21 cellular contexts compared by ENCODE assay signal in genomic region chr11:16335236-16335962, GRCh38. TPM values are rescaled to one million over a fixed set of nuclear protein-coding genes. Genes with fewer than 3 reads are reported as not detected.
DNase-seq lines count a peak whose midpoint lies in the region; ATAC-seq and TF ChIP-seq lines count a peak whose summit lies in the region.
"Had no signal": no experiment of that assay in that cellular context is flagged by ENCODE, and none has a peak within 500 bp of the region (broad histone marks: within the 10 kb centered on the region; RNA-seq: fewer than 3 reads in every experiment).

No MANE protein-coding gene starts in this region.

- TF ChIP-seq POLR2A in transverse colon (IDR thresholded peaks at IDR 0.05) = no peak

- H4K8ac ChIP-seq in mesendoderm (ENCODE audit: low read depth, low read length) = no peak overlapping the region

- intact Hi-C loops in transverse colon (cut with DNase I; ENCODE audit: low total_unique reads) = no loop called here
- intact Hi-C loops in upper lobe of right lung (cut with DNase I) = no loop called here

- DNase-seq in DMS53 (lab: John Stamatoyannopoulos, UW) (peak; percentile 10), DMS53 treated with DMSO at 0.1 percent for 48 hours (lab: John Stamatoyannopoulos, UW; ENCODE audit: unreplicated experiment) (no peak), hepatocyte (ENCODE audit: low spot score) (peak; percentile 38), mesothelial cell of epicardium (ENCODE audit: low spot score in 2 of 2, unreplicated experiment in 2 of 2) (no peak), transverse colon (no peak), upper lobe of right lung (no peak), mesendoderm (no peak)
- no peak for DNase-seq in activated naive CD4-positive, alpha-beta T cell treated with Interleukin-2 at 50 U/mL for 16 hours
- DNase-seq: DMS 273 treated with DMSO at 0.1 percent for 48 hours; GDM1; GOT3; NCI-H1105 treated with DMSO at 0.1 percent for 48 hours; NCI-H1694; NCI-H2081 treated with DMSO at 0.1 percent for 48 hours; NCI-H446 treated with DMSO at 0.1 percent for 48 hours; NCI-H748 treated with DMSO at 0.1 percent for 48 hours; NK-92 treated with Interleukin-12 subunit alpha and Interleukin-12 subunit beta, amount 100 ng/mL, for 24 hours; SHP77 had no signal

- H3K9me3 ChIP-seq in hepatocyte (ENCODE audit: low read depth) = no peaks in the 10 kb centered on the region
- no peaks in the 10 kb centered on the region for H3K9me3 ChIP-seq in transverse colon
- no peaks in the 10 kb centered on the region for H3K9me3 ChIP-seq in upper lobe of right lung

- no peak overlapping the region for H3K9ac ChIP-seq in mesendoderm (ENCODE audit: low read length)

- no peak for ATAC-seq in upper lobe of right lung
- ATAC-seq: HCT116 had no signal

- H3K27ac ChIP-seq in hepatocyte (peak overlapping the region; percentile 79), transverse colon (peak overlapping the region; percentile 57 to 70 (median 60)), upper lobe of right lung (no peak overlapping the region), mesendoderm (ENCODE audit: low read depth, low read length) (no peak overlapping the region)
- H3K27ac ChIP-seq: 22Rv1 had no signal

- H4K5ac ChIP-seq in mesendoderm (ENCODE audit: low read length) = no peak overlapping the region

- H3K4me1 ChIP-seq in hepatocyte (ENCODE audit: insufficient read depth) (peaks cover 12% of the 10 kb centered on the region), transverse colon (peaks cover 0 to 30% (median 14%) of the 10 kb centered on the region in 4 donors), upper lobe of right lung (no peaks in the 10 kb centered on the region), mesendoderm (ENCODE audit: control insufficient read depth, low read depth, low read length) (no peaks in the 10 kb centered on the region)

- H3K4me3 ChIP-seq in hepatocyte (no peak overlapping the region), transverse colon (no peak overlapping the region), upper lobe of right lung (no peak overlapping the region), mesendoderm (ENCODE audit: low read length) (no peak overlapping the region)

- H3K36me3 Mint-ChIP-seq in mesothelial cell of epicardium = peaks cover 2% of the 10 kb centered on the region
- H3K36me3 Mint-ChIP-seq: CD14-positive monocyte had no signal

- no peak overlapping the region for H3K18ac ChIP-seq in mesendoderm (ENCODE audit: low read length)

- H2AFZ ChIP-seq in hepatocyte = no peak overlapping the region

- H4K20me1 ChIP-seq in hepatocyte (ENCODE audit: insufficient read depth, poor library complexity, severe bottlenecking) = no peaks in the 10 kb centered on the region

- H3K79me2 ChIP-seq in hepatocyte (peaks cover 14% of the 10 kb centered on the region), mesendoderm (ENCODE audit: control insufficient read depth, insufficient read depth, low read length) (no peaks in the 10 kb centered on the region)

- WGBS in hepatocyte (ENCODE audit: low lambda C conversion rate, missing lambda C conversion rate) = 80% methylated on average over 1 of the region's 1 CpG
- 40 to 54% methylated on average over 1 of the region's 1 CpG for WGBS in transverse colon (ENCODE audit: low coverage in 1 of 2), 2 donors
- no CpG with 5 or more reads among the region's 1 CpG for WGBS in mesendoderm (ENCODE audit: extremely low coverage, insufficient coverage, low lambda C conversion rate)

- H3K27ac Mint-ChIP-seq in mesothelial cell of epicardium = peak overlapping the region; percentile 63
- H3K27ac Mint-ChIP-seq: CD14-positive monocyte had no signal

- H3K4me3 Mint-ChIP-seq in mesothelial cell of epicardium = no peak overlapping the region
- H3K4me3 Mint-ChIP-seq: CD14-positive monocyte had no signal

- H3K4ac ChIP-seq in mesendoderm (ENCODE audit: low read depth, low read length) = no peak overlapping the region

- H3K27me3 ChIP-seq in hepatocyte = no peaks in the 10 kb centered on the region
- no peaks in the 10 kb centered on the region for H3K27me3 ChIP-seq in transverse colon
- H3K27me3 ChIP-seq in upper lobe of right lung = no peaks in the 10 kb centered on the region
- H3K27me3 ChIP-seq in mesendoderm (ENCODE audit: insufficient read depth, low read length, poor library complexity) = no peaks in the 10 kb centered on the region

- H3K4me2 ChIP-seq in hepatocyte (peak overlapping the region; percentile 57), mesendoderm (ENCODE audit: low read length) (no peak overlapping the region)

- H3K9me2 ChIP-seq in hepatocyte (replicated peaks; ENCODE audit: insufficient read depth) = no peaks in the 10 kb centered on the region

- H3K4me1 Mint-ChIP-seq in mesothelial cell of epicardium = peaks cover 25% of the 10 kb centered on the region
- H3K4me1 Mint-ChIP-seq: CD14-positive monocyte had no signal

- no peaks in the 10 kb centered on the region for H3K79me1 ChIP-seq in mesendoderm (ENCODE audit: low read length)

- no peak overlapping the region for H3K23ac ChIP-seq in mesendoderm (ENCODE audit: low read length)

- TF ChIP-seq CTCF in hepatocyte (IDR thresholded peaks at IDR 0.05; ENCODE audit: poor library complexity) (no peak), mesothelial cell of epicardium (IDR thresholded peaks at IDR 0.05; ENCODE audit: unreplicated experiment) (no peak), transverse colon (IDR thresholded peaks at IDR 0.05) (no peak), upper lobe of right lung (IDR thresholded peaks at IDR 0.05) (no peak)

- no peak overlapping the region for H2AK5ac ChIP-seq in mesendoderm (ENCODE audit: low read length)

- no peak overlapping the region for H2BK15ac ChIP-seq in mesendoderm (replicated peaks; ENCODE audit: low read depth)

- TF ChIP-seq EP300 in transverse colon (IDR thresholded peaks at IDR 0.05; ENCODE audit: low read depth) = no peak

- in situ Hi-C loops in transverse colon (cut with MboI; ENCODE audit: low pct_ligation_motif_present in 1 of 4, low pct_unique_long_range_greater_than_20kb in 1 of 4, low sequenced_read_pairs in 3 of 4) = no loop called here

- H3K36me3 ChIP-seq in hepatocyte (replicated peaks; ENCODE audit: insufficient read depth, low read depth) (no peaks in the 10 kb centered on the region), transverse colon (no peaks in the 10 kb centered on the region), upper lobe of right lung (no peaks in the 10 kb centered on the region), mesendoderm (ENCODE audit: control insufficient read depth, insufficient read depth, low read length) (no peaks in the 10 kb centered on the region)

- H3K27me3 Mint-ChIP-seq in mesothelial cell of epicardium (ENCODE audit: low read depth) = no peaks in the 10 kb centered on the region

- no peak overlapping the region for H2BK120ac ChIP-seq in mesendoderm (ENCODE audit: low read depth, low read length)

- H2BK5ac ChIP-seq in mesendoderm (ENCODE audit: low read length) = no peak overlapping the region

- no peaks in the 10 kb centered on the region for H3K9me3 Mint-ChIP-seq in mesothelial cell of epicardium
- H3K9me3 Mint-ChIP-seq: CD14-positive monocyte had no signal

- H3K56ac ChIP-seq in mesendoderm (ENCODE audit: low read length) = no peak overlapping the region

RNA-seq across cellular contexts. Expression of gene SOX6, which starts 20.9 kb away (rescaled TPM):
- total RNA-seq in hepatocyte = 75.7 and 90.4 TPM in 2 replicates
- polyA plus RNA-seq in hepatocyte = 23.2 and 25.9 TPM in 2 replicates
- total RNA-seq in mesothelial cell of epicardium = 43.7 to 49.0 TPM (median 46.4 TPM) in 3 replicates
- total RNA-seq in transverse colon = 10 to 100 TPM in 1 of 4 donors, 1 to 10 TPM in 3; 1.6 to 22.7 (median 6.9) TPM
- total RNA-seq in upper lobe of right lung = 8.3 TPM
- polyA plus RNA-seq in mesendoderm (2013, experiment 1 of 2) = 0.13 TPM
- 0.13 TPM for polyA plus RNA-seq in mesendoderm (2013, experiment 2 of 2)
- polyA plus RNA-seq: CD14-positive monocyte had no signal

Comparison
In these comparisons a context has a peak if more than half of its experiments do, and no peak if none do; other contexts are left out.
1. DNase-seq: peak in DMS53 (single experiment) and hepatocyte (single experiment); none in DMS53 treated with DMSO at 0.1 percent for 48 hours (single experiment), mesothelial cell of epicardium (0 of 2), transverse colon (single experiment), upper lobe of right lung (single experiment), activated naive CD4-positive, alpha-beta T cell treated with Interleukin-2 at 50 U/mL for 16 hours (single experiment) and mesendoderm (single experiment).
2. H3K27ac ChIP-seq: peak in hepatocyte (single experiment) and transverse colon (4 of 4); none in upper lobe of right lung (single experiment) and mesendoderm (single experiment).